In genomic region chr2:197285361-197285760, GRCh38 we compare ENCODE assay signal across 18 cellular contexts. TPM values are rescaled to one million over a fixed set of nuclear protein-coding genes. Genes with fewer than 3 reads are reported as not detected.
DNase-seq lines count a peak whose midpoint lies in the region; ATAC-seq, FAIRE-seq and TF ChIP-seq lines count a peak whose summit lies in the region.
"Had no signal": no experiment of that assay in that cellular context is flagged by ENCODE, and none has a peak within 500 bp of the region (broad histone marks: within the 10 kb centered on the region; RNA-seq: fewer than 3 reads in every experiment).

No MANE protein-coding gene starts in this region.

- no peaks in the 10 kb centered on the region for H3K27me3 Mint-ChIP-seq in activated CD8-positive, alpha-beta memory T cell treated with anti-CD3 and anti-CD28 coated beads, Interleukin-2, amount 10 ng/mL, durations not matched to agents 7 days and 5 days
- no peaks in the 10 kb centered on the region for H3K27me3 Mint-ChIP-seq in activated T-helper 2 cell treated with anti-CD3 and anti-CD28 coated beads, Interferon-gamma antibody, Interleukin-2, Interleukin-4, amounts not matched to agents 10 μg/mL and 5 μg/mL and 100 μg/mL, durations not matched to agents 14 hours and 24 hours and 36 hours (ENCODE audit: low read depth)

- no peaks in the 10 kb centered on the region for H3K36me3 ChIP-seq in neutrophil

- ATAC-seq in activated CD8-positive, alpha-beta memory T cell treated with anti-CD3 and anti-CD28 coated beads, Interleukin-2, amount 10 ng/mL, durations not matched to agents 7 days and 5 days = no peak
- ATAC-seq in sciatic nerve (no peak), GM18909 (IDR thresholded peaks at IDR 0.05; ENCODE audit: poor library complexity, unreplicated experiment) (no peak)
- ATAC-seq: GM12878 had no signal

- FAIRE-seq in H54 (lab: Jason Lieb, UNC) = peak; percentile 6
- FAIRE-seq: GM12878 had no signal

- no peak for TF ChIP-seq CTCF in neutrophil (IDR thresholded peaks at IDR 0.05)

- no peak for TF ChIP-seq POLR2A in H54 (IDR thresholded peaks at IDR 0.05; ENCODE audit: low read depth, low read length)

- no peak overlapping the region for H3K4me3 Mint-ChIP-seq in activated CD8-positive, alpha-beta memory T cell treated with anti-CD3 and anti-CD28 coated beads, Interleukin-2, amount 10 ng/mL, durations not matched to agents 7 days and 5 days
- no peak overlapping the region for H3K4me3 Mint-ChIP-seq in activated T-helper 2 cell treated with anti-CD3 and anti-CD28 coated beads, Interferon-gamma antibody, Interleukin-2, Interleukin-4, amounts not matched to agents 10 μg/mL and 5 μg/mL and 100 μg/mL, durations not matched to agents 14 hours and 24 hours and 36 hours (ENCODE audit: low read depth)

- H3K4me1 ChIP-seq in neutrophil (ENCODE audit: control insufficient read depth in 1 of 2, insufficient read depth in 1 of 2, low read depth in 1 of 2, low read length in 1 of 2) = peaks cover 47 to 53% of the 10 kb centered on the region in 2 experiments
- H3K4me1 ChIP-seq: Caco-2 had no signal

- H3K36me3 Mint-ChIP-seq in activated CD8-positive, alpha-beta memory T cell treated with anti-CD3 and anti-CD28 coated beads, Interleukin-2, amount 10 ng/mL, durations not matched to agents 7 days and 5 days = peaks cover 55% of the 10 kb centered on the region
- peaks cover 45% of the 10 kb centered on the region for H3K36me3 Mint-ChIP-seq in activated T-helper 2 cell treated with anti-CD3 and anti-CD28 coated beads, Interferon-gamma antibody, Interleukin-2, Interleukin-4, amounts not matched to agents 10 μg/mL and 5 μg/mL and 100 μg/mL, durations not matched to agents 14 hours and 24 hours and 36 hours (ENCODE audit: low read depth)

- H3K27ac ChIP-seq in neutrophil = peak overlapping the region; percentile 57

- H3K4me3 ChIP-seq in neutrophil (ENCODE audit: low read depth in 1 of 2, low read length in 1 of 2) = no peak overlapping the region
- H3K4me3 ChIP-seq: GM12878 had no signal

- no peaks in the 10 kb centered on the region for H3K27me3 ChIP-seq in neutrophil

- DNase-seq in activated CD8-positive, alpha-beta memory T cell treated with anti-CD3 and anti-CD28 coated beads, Interleukin-2, amount 10 ng/mL, durations not matched to agents 7 days and 5 days = no peak
- DNase-seq in activated CD8-positive, alpha-beta memory T cell treated with anti-CD3 and anti-CD28 coated beads, Interleukin-2, amount 50 U/mL, for 48 hours = no peak
- no peak for DNase-seq in H54 (ENCODE audit: insufficient read length, low spot score)
- no peak for DNase-seq in activated T-helper 2 cell treated with anti-CD3 and anti-CD28 coated beads, Interferon-gamma antibody, Interleukin-2, Interleukin-4, amounts not matched to agents 10 μg/mL and 5 μg/mL and 100 μg/mL, durations not matched to agents 14 hours and 24 hours and 36 hours (ENCODE audit: low spot score)
- DNase-seq in sciatic nerve (ENCODE audit: low spot score) = no peak
- DNase-seq in UCSD-AML1 (lab: John Stamatoyannopoulos, UW; ENCODE audit: unreplicated experiment) = no peak
- DNase-seq: activated CD4-positive, CD25-positive, alpha-beta regulatory T cell; anterior cingulate cortex; Caco-2; GDM1; midbrain; NCI-H187; nucleus accumbens; retina; substantia nigra had no signal

- H3K9me3 ChIP-seq in neutrophil = no peaks in the 10 kb centered on the region
- H3K9me3 ChIP-seq: Caco-2 had no signal

- peaks cover 79% of the 10 kb centered on the region for H3K4me1 Mint-ChIP-seq in activated CD8-positive, alpha-beta memory T cell treated with anti-CD3 and anti-CD28 coated beads, Interleukin-2, amount 10 ng/mL, durations not matched to agents 7 days and 5 days
- H3K4me1 Mint-ChIP-seq in activated T-helper 2 cell treated with anti-CD3 and anti-CD28 coated beads, Interferon-gamma antibody, Interleukin-2, Interleukin-4, amounts not matched to agents 10 μg/mL and 5 μg/mL and 100 μg/mL, durations not matched to agents 14 hours and 24 hours and 36 hours (ENCODE audit: low read depth) = peaks cover 63% of the 10 kb centered on the region

- no peaks in the 10 kb centered on the region for H3K9me3 Mint-ChIP-seq in activated CD8-positive, alpha-beta memory T cell treated with anti-CD3 and anti-CD28 coated beads, Interleukin-2, amount 10 ng/mL, durations not matched to agents 7 days and 5 days (ENCODE audit: low read depth)
- H3K9me3 Mint-ChIP-seq in activated T-helper 2 cell treated with anti-CD3 and anti-CD28 coated beads, Interferon-gamma antibody, Interleukin-2, Interleukin-4, amounts not matched to agents 10 μg/mL and 5 μg/mL and 100 μg/mL, durations not matched to agents 14 hours and 24 hours and 36 hours = peaks cover 11% of the 10 kb centered on the region

- intact Hi-C loops in activated T-helper 2 cell treated with anti-CD3 and anti-CD28 coated beads, Interferon-gamma antibody, Interleukin-2, Interleukin-4, amounts not matched to agents 10 μg/mL and 5 μg/mL and 100 μg/mL, durations not matched to agents 14 hours and 24 hours and 36 hours (cut with micrococcal nuclease) = loop anchor here (1.0 kb wide), 1 partner anchor 16 kb away; no protein-coding TSS in a partner anchor
- intact Hi-C loops in sciatic nerve (cut with DNase I) = no loop called here

- H3K27ac Mint-ChIP-seq in activated CD8-positive, alpha-beta memory T cell treated with anti-CD3 and anti-CD28 coated beads, Interleukin-2, amount 10 ng/mL, durations not matched to agents 7 days and 5 days = peak overlapping the region; percentile 64
- peak overlapping the region; percentile 24 for H3K27ac Mint-ChIP-seq in activated T-helper 2 cell treated with anti-CD3 and anti-CD28 coated beads, Interferon-gamma antibody, Interleukin-2, Interleukin-4, amounts not matched to agents 10 μg/mL and 5 μg/mL and 100 μg/mL, durations not matched to agents 14 hours and 24 hours and 36 hours

- CTCF ChIA-PET in activated CD8-positive, alpha-beta memory T cell treated with anti-CD3 and anti-CD28 coated beads, Interleukin-2, amount 10 ng/mL, durations not matched to agents 7 days and 5 days (lab: Charles Lee) = interaction anchor here (0.9 to 2.1 kb wide), 7 partner anchors 8 to 58 kb away, joined by 3 to 6 read pairs (median 4); no protein-coding TSS in a partner anchor

RNA-seq across cellular contexts. Expression of gene ANKRD44, which starts 25.2 kb away (rescaled TPM):
- total RNA-seq in activated CD8-positive, alpha-beta memory T cell treated with anti-CD3 and anti-CD28 coated beads, Interleukin-2, amount 10 ng/mL, durations not matched to agents 7 days and 5 days = 100 to 1,000 TPM; 210 to 249 TPM
- 107 and 120 TPM in 2 replicates for total RNA-seq in activated T-helper 2 cell treated with anti-CD3 and anti-CD28 coated beads, Interferon-gamma antibody, Interleukin-2, Interleukin-4, amounts not matched to agents 10 μg/mL and 5 μg/mL and 100 μg/mL, durations not matched to agents 14 hours and 24 hours and 36 hours
- total RNA-seq in sciatic nerve = 77.8 TPM
